10 cellular contexts compared by ENCODE assay signal in the genomic region with DNA sequence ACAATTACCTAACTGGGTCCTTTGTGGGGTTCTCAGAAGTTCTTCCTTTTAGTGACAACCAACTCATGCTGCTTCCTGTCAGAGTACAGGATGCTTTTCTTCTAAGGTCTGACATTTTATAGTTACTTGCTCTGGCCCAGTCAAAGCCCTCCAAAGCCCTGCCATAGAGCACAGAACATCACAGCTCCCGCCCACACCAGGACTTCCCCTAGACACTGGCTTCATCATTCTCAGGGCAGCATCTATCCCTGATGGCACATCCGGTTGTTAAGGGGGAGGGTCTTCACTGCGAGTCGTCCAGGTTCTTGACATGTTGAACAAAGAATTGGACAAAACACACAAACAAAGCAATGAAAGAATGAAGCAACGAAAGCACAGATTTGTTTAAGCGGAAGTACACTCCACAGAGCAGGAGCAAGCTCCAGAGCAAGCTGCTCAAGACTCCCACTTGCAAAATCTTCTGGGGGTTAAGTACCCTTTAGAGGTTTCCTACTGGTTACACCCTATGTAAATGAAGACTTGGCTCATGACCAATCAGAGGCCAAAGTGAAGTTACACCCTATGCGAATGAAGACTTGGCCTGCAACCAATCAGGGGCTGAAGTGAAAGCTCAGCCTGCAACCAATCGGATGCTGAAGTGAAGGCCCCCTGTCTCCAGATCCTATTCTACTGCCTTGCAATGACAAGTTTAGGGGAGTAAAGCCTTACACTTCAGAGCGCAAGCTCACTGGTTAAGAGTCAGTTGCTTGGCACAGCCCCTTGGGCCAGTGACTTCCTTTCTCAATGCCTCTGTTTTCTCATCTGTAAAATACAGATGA.
DNase-seq lines count a peak whose midpoint lies in the region; ATAC-seq and TF ChIP-seq lines count a peak whose summit lies in the region.
"Had no signal": no experiment of that assay in that cellular context is flagged by ENCODE, and none has a peak within 500 bp of the region (broad histone marks: within the 10 kb centered on the region; RNA-seq: fewer than 3 reads in every experiment).

No MANE protein-coding gene starts in this region.

- H3K9me3 ChIP-seq in Karpas-422 (ENCODE audit: low read length), result no peaks in the 10 kb centered on the region
- H3K9me3 ChIP-seq: psoas muscle had no signal

- H3K27ac ChIP-seq in Karpas-422 (ENCODE audit: low read length), result no peak overlapping the region
- H3K27ac ChIP-seq: PC-9, psoas muscle had no signal

- CTCF ChIA-PET in activated CD8-positive, alpha-beta T cell treated with anti-CD3 and anti-CD28 coated beads, Interleukin-2, amount 10 ng/mL, durations not matched to agents 7 days and 5 days (lab: Charles Lee), result interaction anchor here (1.0 to 2.3 kb wide), 11 partner anchors 16 to 177 kb away, joined by 3 to 10 read pairs (median 5); a partner anchor contains a TSS

- H3K4me3 ChIP-seq in Karpas-422 (ENCODE audit: low read length), result no peak overlapping the region
- H3K4me3 ChIP-seq: PC-9, psoas muscle had no signal

- H3K36me3 Mint-ChIP-seq in activated CD8-positive, alpha-beta T cell treated with anti-CD3 and anti-CD28 coated beads, Interleukin-2, amount 10 ng/mL, durations not matched to agents 7 days and 5 days (ENCODE audit: low read depth), result peaks cover 35% of the 10 kb centered on the region
- no peaks in the 10 kb centered on the region for H3K36me3 Mint-ChIP-seq in glutamatergic neuron (ENCODE audit: unreplicated experiment)

- no peaks in the 10 kb centered on the region for H3K9me3 Mint-ChIP-seq in activated CD8-positive, alpha-beta T cell treated with anti-CD3 and anti-CD28 coated beads, Interleukin-2, amount 10 ng/mL, durations not matched to agents 7 days and 5 days (ENCODE audit: insufficient read depth)
- H3K9me3 Mint-ChIP-seq in glutamatergic neuron (ENCODE audit: unreplicated experiment), result no peaks in the 10 kb centered on the region

- no peaks in the 10 kb centered on the region for H3K79me2 ChIP-seq in Karpas-422 (ENCODE audit: low read length)

- DNase-seq in Karpas-422 (peak; percentile 50), glutamatergic neuron (no peak), Kasumi-1 (lab: John Stamatoyannopoulos, UW) (no peak), cerebellar nuclear complex (lab: John Stamatoyannopoulos, UW) (no peak), NCI-H1092 treated with DMSO at 0.1 percent for 48 hours (lab: John Stamatoyannopoulos, UW) (no peak), NCI-H526 (lab: John Stamatoyannopoulos, UW) (no peak)
- peak; percentile 75 for DNase-seq in activated CD8-positive, alpha-beta T cell treated with anti-CD3 and anti-CD28 coated beads, Interleukin-2, amount 10 ng/mL, durations not matched to agents 7 days and 5 days
- DNase-seq in stimulated activated CD8-positive, alpha-beta memory T cell treated with anti-CD3 and anti-CD28 coated beads, Interleukin-15, amount 100 ng/mL, for 4 hours (ENCODE audit: low read depth in 2 of 2), result peak; percentile 18 to 21

- ATAC-seq in activated CD8-positive, alpha-beta T cell treated with anti-CD3 and anti-CD28 coated beads, Interleukin-2, amount 10 ng/mL, durations not matched to agents 7 days and 5 days, result peak; percentile 75
- ATAC-seq: psoas muscle had no signal

- POLR2A ChIA-PET in activated CD8-positive, alpha-beta T cell treated with anti-CD3 and anti-CD28 coated beads, Interleukin-2, amount 10 ng/mL, durations not matched to agents 7 days and 5 days (lab: Charles Lee), result interaction anchor here (0.7 to 2.6 kb wide), 21 partner anchors 9 to 162 kb away, joined by 3 to 17 read pairs (median 5); a partner anchor contains a TSS

- TF ChIP-seq CTCF in glutamatergic neuron (IDR thresholded peaks at IDR 0.05; ENCODE audit: partially characterized antibody, unreplicated experiment), result no peak

- no peaks in the 10 kb centered on the region for H3K36me3 ChIP-seq in Karpas-422 (ENCODE audit: insufficient read depth, low read length)

- H4K20me1 ChIP-seq in Karpas-422 (ENCODE audit: insufficient read depth, low read depth, low read length), result peaks cover 4% of the 10 kb centered on the region; the same call in 1 of the 2 replicates

- no peaks in the 10 kb centered on the region for H3K27me3 ChIP-seq in Karpas-422 (ENCODE audit: low read length)

- H2AFZ ChIP-seq in Karpas-422 (ENCODE audit: low read length), result no peak overlapping the region
- H2AFZ ChIP-seq: PC-9 had no signal

- no peak overlapping the region for H3K4me2 ChIP-seq in Karpas-422 (ENCODE audit: low read depth, low read length, poor library complexity, severe bottlenecking)
- H3K4me2 ChIP-seq: PC-9 had no signal

- H3K27me3 Mint-ChIP-seq in activated CD8-positive, alpha-beta T cell treated with anti-CD3 and anti-CD28 coated beads, Interleukin-2, amount 10 ng/mL, durations not matched to agents 7 days and 5 days (ENCODE audit: low read depth), result no peaks in the 10 kb centered on the region
- H3K27me3 Mint-ChIP-seq in glutamatergic neuron (ENCODE audit: unreplicated experiment), result peaks cover 4% of the 10 kb centered on the region

- H3K9me2 ChIP-seq in Karpas-422 (replicated peaks; ENCODE audit: insufficient read depth, low read length), result no peaks in the 10 kb centered on the region

- peaks cover 82% of the 10 kb centered on the region for H3K4me1 Mint-ChIP-seq in activated CD8-positive, alpha-beta T cell treated with anti-CD3 and anti-CD28 coated beads, Interleukin-2, amount 10 ng/mL, durations not matched to agents 7 days and 5 days (ENCODE audit: low read depth)
- H3K4me1 Mint-ChIP-seq in glutamatergic neuron (ENCODE audit: low read depth, unreplicated experiment), result peaks cover 52% of the 10 kb centered on the region

- no peaks in the 10 kb centered on the region for H3K4me1 ChIP-seq in Karpas-422 (ENCODE audit: low read length)

- peak overlapping the region; percentile 98 for H3K27ac Mint-ChIP-seq in activated CD8-positive, alpha-beta T cell treated with anti-CD3 and anti-CD28 coated beads, Interleukin-2, amount 10 ng/mL, durations not matched to agents 7 days and 5 days
- peak overlapping the region; percentile 19 for H3K27ac Mint-ChIP-seq in glutamatergic neuron (ENCODE audit: unreplicated experiment)

- H3K4me3 Mint-ChIP-seq in activated CD8-positive, alpha-beta T cell treated with anti-CD3 and anti-CD28 coated beads, Interleukin-2, amount 10 ng/mL, durations not matched to agents 7 days and 5 days, result peak overlapping the region; percentile 74
- no peak overlapping the region for H3K4me3 Mint-ChIP-seq in glutamatergic neuron (ENCODE audit: unreplicated experiment)

- no peak overlapping the region for H3K9ac ChIP-seq in Karpas-422 (ENCODE audit: low read length)

Comparison
In these comparisons a context has a peak if more than half of its experiments do, and no peak if none do; other contexts are left out.
1. DNase-seq: peak in Karpas-422 (single experiment), activated CD8-positive, alpha-beta T cell treated with anti-CD3 and anti-CD28 coated beads, Interleukin-2, amount 10 ng/mL, durations not matched to agents 7 days and 5 days (single experiment) and stimulated activated CD8-positive, alpha-beta memory T cell treated with anti-CD3 and anti-CD28 coated beads, Interleukin-15, amount 100 ng/mL, for 4 hours (2 of 2); none in glutamatergic neuron (single experiment), Kasumi-1 (0 of 2), cerebellar nuclear complex (0 of 2), NCI-H1092 treated with DMSO at 0.1 percent for 48 hours (single experiment) and NCI-H526 (0 of 2).